ENCODE assay signal across 14 cellular contexts in genomic region chr13:40406405-40407138, GRCh38.
A peak's percentile ranks its signal among the peaks of the same experiment; 100 is the strongest.
DNase-seq lines count a peak whose midpoint lies in the region; ATAC-seq and TF ChIP-seq lines count a peak whose summit lies in the region.
"Had no signal": no experiment of that assay in that cellular context is flagged by ENCODE, and none has a peak within 500 bp of the region (broad histone marks: within the 10 kb centered on the region; RNA-seq: fewer than 3 reads in every experiment).

No MANE protein-coding gene starts in this region.

- no peak for TF ChIP-seq RAD21 in SK-N-SH (IDR thresholded peaks at IDR 0.05; ENCODE audit: low read length)

- H3K4me1 ChIP-seq in SK-N-SH (ENCODE audit: control insufficient read depth in 1 of 2, insufficient read depth in 2 of 2, low read depth in 1 of 2, low read length in 1 of 2) (peaks cover 0 to 24% of the 10 kb centered on the region in 2 experiments; a peak in 3 of 4 replicates), rectal smooth muscle tissue (ENCODE audit: control insufficient read depth, insufficient read depth, low read length) (peaks cover 16% of the 10 kb centered on the region)
- H3K4me1 ChIP-seq in CD8-positive, alpha-beta memory T cell (ENCODE audit: insufficient read depth, low read length), result peaks cover 9% of the 10 kb centered on the region

- H3K27ac ChIP-seq in SK-N-SH (ENCODE audit: low read depth in 2 of 2, low read length in 1 of 2) (peak overlapping the region in 1 of 2 experiments; percentile 70; a peak in 2 of 4 replicates), rectal smooth muscle tissue (ENCODE audit: low read depth, low read length) (peak overlapping the region; percentile 63)
- H3K27ac ChIP-seq in CD8-positive, alpha-beta memory T cell (ENCODE audit: low read depth, low read length), result no peak overlapping the region

- peaks cover 24% of the 10 kb centered on the region for H3F3A ChIP-seq in SK-N-SH (replicated peaks; ENCODE audit: insufficient read depth)

- peak overlapping the region; percentile 61; the same call in 1 of the 2 replicates for H2AFZ ChIP-seq in SK-N-SH (ENCODE audit: low read depth)

- peak in 1 of 2 experiments; percentile 31; a peak in 1 of 4 replicates for TF ChIP-seq EP300 in SK-N-SH (IDR thresholded peaks at IDR 0.05; ENCODE audit: borderline replicate concordance in 1 of 2, low read depth in 1 of 2, low read length in 1 of 2)

- no peaks in the 10 kb centered on the region for H3K36me3 ChIP-seq in SK-N-SH (replicated peaks in 1 of 2; ENCODE audit: control insufficient read depth in 1 of 2, insufficient read depth in 2 of 2, low read length in 1 of 2)
- H3K36me3 ChIP-seq in rectal smooth muscle tissue (ENCODE audit: control insufficient read depth, insufficient read depth, low read length), result no peaks in the 10 kb centered on the region
- no peaks in the 10 kb centered on the region for H3K36me3 ChIP-seq in CD8-positive, alpha-beta memory T cell (ENCODE audit: insufficient read depth, low read length)

- 55% methylated on average over 6 of the region's 6 CpGs for WGBS in SK-N-SH (ENCODE audit: low lambda C conversion rate)

- no peaks in the 10 kb centered on the region for H3K27me3 ChIP-seq in SK-N-SH (ENCODE audit: insufficient read depth)
- no peaks in the 10 kb centered on the region for H3K27me3 ChIP-seq in rectal smooth muscle tissue (ENCODE audit: control insufficient read depth, insufficient read depth, low read length)
- no peaks in the 10 kb centered on the region for H3K27me3 ChIP-seq in CD8-positive, alpha-beta memory T cell (ENCODE audit: insufficient read depth, low read length, poor library complexity, severe bottlenecking)

- H3K79me2 ChIP-seq in SK-N-SH (ENCODE audit: insufficient read depth), result no peaks in the 10 kb centered on the region

- H3K4me3 ChIP-seq in SK-N-SH (ENCODE audit: low read depth in 2 of 2, low read length in 1 of 2), result no peak overlapping the region
- H3K4me3 ChIP-seq in fibroblast of the aortic adventitia (ENCODE audit: low read depth, low read length), result no peak overlapping the region
- no peak overlapping the region for H3K4me3 ChIP-seq in rectal smooth muscle tissue (ENCODE audit: low read length)
- H3K4me3 ChIP-seq in CD8-positive, alpha-beta memory T cell (ENCODE audit: low read length), result no peak overlapping the region

- H3K4me2 ChIP-seq in SK-N-SH, result peak overlapping the region; percentile 24; the same call in 1 of the 2 replicates

- CTCF ChIA-PET in SK-N-SH (lab: Yijun Ruan, JAX), result no interaction called here
- CTCF ChIA-PET in activated CD8-positive, alpha-beta memory T cell treated with anti-CD3 and anti-CD28 coated beads, Interleukin-2, amount 10 ng/mL, durations not matched to agents 7 days and 5 days (lab: Charles Lee), result no interaction called here
- CTCF ChIA-PET in CD8-positive, alpha-beta memory T cell (lab: Charles Lee), result no interaction called here

- peaks cover 6% of the 10 kb centered on the region for H3K9me3 Mint-ChIP-seq in activated CD8-positive, alpha-beta memory T cell treated with anti-CD3 and anti-CD28 coated beads, Interleukin-2, amount 10 ng/mL, durations not matched to agents 7 days and 5 days (ENCODE audit: low read depth)
- H3K9me3 Mint-ChIP-seq in CD8-positive, alpha-beta memory T cell, result peaks cover 0 to 3% (median 2%) of the 10 kb centered on the region in 5 donors

- H3K27me3 Mint-ChIP-seq in activated CD8-positive, alpha-beta memory T cell treated with anti-CD3 and anti-CD28 coated beads, Interleukin-2, amount 10 ng/mL, durations not matched to agents 7 days and 5 days, result no peaks in the 10 kb centered on the region
- peaks cover 0 to 6% of the 10 kb centered on the region in 2 donors for H3K27me3 Mint-ChIP-seq in CD8-positive, alpha-beta memory T cell
- H3K27me3 Mint-ChIP-seq: activated naive CD4-positive, alpha-beta T cell treated with anti-CD3 and anti-CD28 coated beads, Interleukin-2, amount 10 ng/mL, durations not matched to agents 7 days and 5 days had no signal

- H3K27ac Mint-ChIP-seq in activated CD8-positive, alpha-beta memory T cell treated with anti-CD3 and anti-CD28 coated beads, Interleukin-2, amount 10 ng/mL, durations not matched to agents 7 days and 5 days, result no peak overlapping the region
- H3K27ac Mint-ChIP-seq in CD8-positive, alpha-beta memory T cell, result no peak overlapping the region
- H3K27ac Mint-ChIP-seq: activated naive CD4-positive, alpha-beta T cell treated with anti-CD3 and anti-CD28 coated beads, Interleukin-2, amount 10 ng/mL, durations not matched to agents 7 days and 5 days; progenitor cell of endocrine pancreas had no signal

- no peak overlapping the region for H3K4me3 Mint-ChIP-seq in activated CD8-positive, alpha-beta memory T cell treated with anti-CD3 and anti-CD28 coated beads, Interleukin-2, amount 10 ng/mL, durations not matched to agents 7 days and 5 days
- no peak overlapping the region for H3K4me3 Mint-ChIP-seq in CD8-positive, alpha-beta memory T cell
- H3K4me3 Mint-ChIP-seq: activated naive CD4-positive, alpha-beta T cell treated with anti-CD3 and anti-CD28 coated beads, Interleukin-2, amount 10 ng/mL, durations not matched to agents 7 days and 5 days had no signal

- TF ChIP-seq CTCF in SK-N-SH (IDR thresholded peaks at IDR 0.05) (no peak), fibroblast of the aortic adventitia (IDR thresholded peaks at IDR 0.05; ENCODE audit: insufficient read depth, low read length) (no peak)

- H3K9me2 ChIP-seq in SK-N-SH, result no peaks in the 10 kb centered on the region

- no peak for ATAC-seq in activated CD8-positive, alpha-beta memory T cell treated with anti-CD3 and anti-CD28 coated beads, Interleukin-2, amount 10 ng/mL, durations not matched to agents 7 days and 5 days

- no peaks in the 10 kb centered on the region for H3K9me3 ChIP-seq in SK-N-SH
- H3K9me3 ChIP-seq in CD8-positive, alpha-beta memory T cell (ENCODE audit: low read length), result no peaks in the 10 kb centered on the region

- H3K4me1 Mint-ChIP-seq in activated CD8-positive, alpha-beta memory T cell treated with anti-CD3 and anti-CD28 coated beads, Interleukin-2, amount 10 ng/mL, durations not matched to agents 7 days and 5 days, result peaks cover 12% of the 10 kb centered on the region
- H3K4me1 Mint-ChIP-seq in CD8-positive, alpha-beta memory T cell, result peaks cover 9 to 21% (median 14%) of the 10 kb centered on the region in 3 donors

- no peaks in the 10 kb centered on the region for H4K20me1 ChIP-seq in SK-N-SH (ENCODE audit: insufficient read depth)

- H3K9ac ChIP-seq in SK-N-SH, result no peak overlapping the region
- H3K9ac ChIP-seq in rectal smooth muscle tissue (ENCODE audit: low read length), result no peak overlapping the region

- DNase-seq in EL, result peak; percentile 82
- DNase-seq in SK-N-SH, result no peak
- peak; percentile 63 for DNase-seq in fibroblast of the aortic adventitia (ENCODE audit: low read depth)
- no peak for DNase-seq in activated CD8-positive, alpha-beta memory T cell treated with anti-CD3 and anti-CD28 coated beads, Interleukin-2, amount 10 ng/mL, durations not matched to agents 7 days and 5 days
- DNase-seq in NCI-H1105 (lab: John Stamatoyannopoulos, UW), result no peak
- no peak for DNase-seq in NCI-H1930 (lab: John Stamatoyannopoulos, UW)
- DNase-seq in CD8-positive, alpha-beta memory T cell, result no peak
- DNase-seq: activated CD4-positive, alpha-beta T cell treated with anti-CD3 and anti-CD28 coated beads for 4 hours; activated naive CD4-positive, alpha-beta T cell treated with anti-CD3 and anti-CD28 coated beads, Interleukin-2, amount 10 ng/mL, durations not matched to agents 7 days and 5 days; effector CD4-positive, alpha-beta T cell; NCI-H2227 treated with DMSO at 0.1 percent for 48 hours; SIG-M5 had no signal

- POLR2A ChIA-PET in SK-N-SH (lab: Yijun Ruan, JAX), result no interaction called here
- POLR2A ChIA-PET in CD8-positive, alpha-beta memory T cell (lab: Charles Lee), result no interaction called here

- H3K36me3 Mint-ChIP-seq in activated CD8-positive, alpha-beta memory T cell treated with anti-CD3 and anti-CD28 coated beads, Interleukin-2, amount 10 ng/mL, durations not matched to agents 7 days and 5 days, result peaks cover 4% of the 10 kb centered on the region
- peaks cover 0 to 18% (median 0%) of the 10 kb centered on the region in 3 donors for H3K36me3 Mint-ChIP-seq in CD8-positive, alpha-beta memory T cell

TF ChIP-seq in SK-N-SH, 30 proteins besides CTCF, POLR2A, EP300 and RAD21 (continues in another document):
- TF ChIP-seq RFX5 (IDR thresholded peaks at IDR 0.05; ENCODE audit: low read length), result no peak
- no peak for TF ChIP-seq SMC3 (IDR thresholded peaks at IDR 0.05; ENCODE audit: low read depth, low read length)
- TF ChIP-seq TCF12 (IDR thresholded peaks at IDR 0.05), result peak; percentile 53
- no peak for TF ChIP-seq ELF1 (IDR thresholded peaks at IDR 0.05)
- no peak for TF ChIP-seq POLR2AphosphoS5 (IDR thresholded peaks at IDR 0.05; ENCODE audit: low read depth, low read length)
- peak; percentile 23; the same call in 1 of the 2 replicates for TF ChIP-seq JUND (IDR thresholded peaks at IDR 0.05)
- TF ChIP-seq USF1 (IDR thresholded peaks at IDR 0.05; ENCODE audit: borderline replicate concordance, low read depth), result 0 out of 2 replicates have a peak, but pooled peaks have one; percentile 21
- no peak for TF ChIP-seq SIN3A (IDR thresholded peaks at IDR 0.05; ENCODE audit: borderline replicate concordance, low read depth, low read length)
- no peak for TF ChIP-seq NRF1 (IDR thresholded peaks at IDR 0.05; ENCODE audit: low read depth, low read length)
- no peak for TF ChIP-seq FOXM1 (IDR thresholded peaks at IDR 0.05; ENCODE audit: low read depth)
- TF ChIP-seq PBX3 (IDR thresholded peaks at IDR 0.05), result 0 out of 2 replicates have a peak, but pooled peaks have one; percentile 10
- TF ChIP-seq TEAD4 (IDR thresholded peaks at IDR 0.05; ENCODE audit: borderline replicate concordance, insufficient read depth), result peak; percentile 11; the same call in 1 of the 2 replicates
- TF ChIP-seq YY1 (IDR thresholded peaks at IDR 0.05; ENCODE audit: low read depth), result no peak

Comparison
In these comparisons a context has a peak if more than half of its experiments do, and no peak if none do; other contexts are left out.
1. DNase-seq: peak in EL (single experiment) and fibroblast of the aortic adventitia (single experiment); none in SK-N-SH (single experiment), activated CD8-positive, alpha-beta memory T cell treated with anti-CD3 and anti-CD28 coated beads, Interleukin-2, amount 10 ng/mL, durations not matched to agents 7 days and 5 days (single experiment), NCI-H1105 (single experiment), NCI-H1930 (0 of 2) and CD8-positive, alpha-beta memory T cell (0 of 5).